Comparison of ENCODE assay signal across 10 cellular contexts in the genomic region with DNA sequence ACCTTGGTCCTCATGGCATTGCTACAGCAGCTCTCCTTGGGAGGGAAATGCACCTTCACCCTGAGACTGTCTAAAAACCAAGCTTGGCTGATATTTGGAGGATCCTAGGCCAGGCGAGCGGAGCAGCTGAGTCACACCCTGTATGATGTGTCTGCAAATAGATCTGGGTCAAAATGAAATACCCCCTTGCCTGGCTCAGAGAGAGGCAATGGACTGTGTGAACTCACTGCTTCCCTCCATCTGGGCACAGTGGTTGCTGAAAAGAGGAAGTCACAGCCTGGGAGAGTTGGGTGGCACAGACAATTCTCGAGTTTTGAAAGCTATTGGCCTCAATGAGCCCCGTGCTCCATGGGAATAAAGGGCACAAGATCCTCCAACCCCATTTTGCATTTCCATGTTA.
A peak's percentile ranks its signal among the peaks of the same experiment; 100 is the strongest.
DNase-seq lines count a peak whose midpoint lies in the region; ATAC-seq and TF ChIP-seq lines count a peak whose summit lies in the region.
"Had no signal": no experiment of that assay in that cellular context is flagged by ENCODE, and none has a peak within 500 bp of the region (broad histone marks: within the 10 kb centered on the region; RNA-seq: fewer than 3 reads in every experiment).

No MANE protein-coding gene starts in this region.

- H3K27me3 ChIP-seq in gastrocnemius medialis, result no peaks in the 10 kb centered on the region

- no peak for DNase-seq in activated CD4-positive, CD25-positive, alpha-beta regulatory T cell (lab: John Stamatoyannopoulos, UW)
- peak; percentile 53 for DNase-seq in SIG-M5 treated with dmso at 0.1 percent for 504 hours (lab: John Stamatoyannopoulos, UW; ENCODE audit: unreplicated experiment)
- no peak for DNase-seq in gastrocnemius medialis
- DNase-seq in SW 1271 (lab: John Stamatoyannopoulos, UW), result no peak
- DNase-seq in mesenteric fat pad (ENCODE audit: low spot score), result no peak
- DNase-seq: mesendoderm; stimulated activated CD4-positive, alpha-beta T cell treated with anti-CD3 and anti-CD28 coated beads, Interleukin-4, amount 100 ng/mL, for 24 hours had no signal

- peaks cover 0 to 5% of the 10 kb centered on the region in 2 donors for H3K4me1 ChIP-seq in gastrocnemius medialis

- H3K9me3 ChIP-seq in gastrocnemius medialis, result no peaks in the 10 kb centered on the region

- in situ Hi-C loops in gastrocnemius medialis (cut with MboI; ENCODE audit: low sequenced_read_pairs in 4 of 4), result loop anchor here in 1 of 4 donors (25.0 kb wide), 1 partner anchor 305 kb away; no protein-coding TSS in a partner anchor

- no peak for TF ChIP-seq POLR2A in gastrocnemius medialis (IDR thresholded peaks at IDR 0.05)

- ATAC-seq in activated CD4-positive, CD25-positive, alpha-beta regulatory T cell treated with anti-CD3 and anti-CD28 coated beads, Interleukin-2, amount 50 U/mL, for 24 hours, result peak; percentile 53 to 58
- peak; percentile 90 for ATAC-seq in HG02884 (IDR thresholded peaks at IDR 0.05; ENCODE audit: unreplicated experiment)
- peak; percentile 74 to 82 for ATAC-seq in gastrocnemius medialis
- ATAC-seq in GM18867 (IDR thresholded peaks at IDR 0.05; ENCODE audit: unreplicated experiment), result no peak

- no peak for TF ChIP-seq CTCF in gastrocnemius medialis (IDR thresholded peaks at IDR 0.05 in 4 of 5, conservative IDR thresholded peaks at IDR 0.05 in 1 of 5)

- no peak overlapping the region for H3K27ac ChIP-seq in gastrocnemius medialis

- H3K36me3 ChIP-seq in gastrocnemius medialis, result no peaks in the 10 kb centered on the region

- intact Hi-C loops in gastrocnemius medialis (cut with DNase I; ENCODE audit: low total_unique reads), result no loop called here

- no peak overlapping the region for H3K4me3 ChIP-seq in gastrocnemius medialis
